Comparison of ENCODE assay signal across 14 cellular contexts in genomic region chr15:96054029-96054428, GRCh38.
A peak's percentile ranks its signal among the peaks of the same experiment; 100 is the strongest.
DNase-seq lines count a peak whose midpoint lies in the region; ATAC-seq, FAIRE-seq and TF ChIP-seq lines count a peak whose summit lies in the region.
"Had no signal": no experiment of that assay in that cellular context is flagged by ENCODE, and none has a peak within 500 bp of the region (broad histone marks: within the 10 kb centered on the region; RNA-seq: fewer than 3 reads in every experiment).

No MANE protein-coding gene starts in this region.

- H3K36me3 ChIP-seq in left ventricle myocardium inferior (no peaks in the 10 kb centered on the region), esophagus muscularis mucosa (no peaks in the 10 kb centered on the region), brain microvascular endothelial cell (replicated peaks) (no peaks in the 10 kb centered on the region)
- H3K36me3 ChIP-seq: Peyer's patch had no signal

- peak overlapping the region; percentile 58 for H3K27ac Mint-ChIP-seq in neural crest cell (ENCODE audit: unreplicated experiment)
- H3K27ac Mint-ChIP-seq in activated T-helper 17 cell treated with anti-CD3 and anti-CD28 coated beads, Interleukin-2, amount 50 U/mL, for 72 hours = no peak overlapping the region
- H3K27ac Mint-ChIP-seq: activated T-cell treated with anti-CD3 and anti-CD28 coated beads, Interleukin-2, amount 50 U/mL, for 24 hours; immature natural killer cell had no signal

- TF ChIP-seq EP300 in esophagus muscularis mucosa (IDR thresholded peaks at IDR 0.05) = no peak

- no peaks in the 10 kb centered on the region for H3K9me3 ChIP-seq in left ventricle myocardium inferior (replicated peaks)
- no peaks in the 10 kb centered on the region for H3K9me3 ChIP-seq in esophagus muscularis mucosa
- H3K9me3 ChIP-seq: Peyer's patch had no signal

- TF ChIP-seq CTCF in left ventricle myocardium inferior (IDR thresholded peaks at IDR 0.05; ENCODE audit: borderline replicate concordance) (no peak), esophagus muscularis mucosa (IDR thresholded peaks at IDR 0.05) (no peak), neural crest cell (conservative IDR thresholded peaks at IDR 0.05) (no peak), brain microvascular endothelial cell (IDR thresholded peaks at IDR 0.05; ENCODE audit: low read depth, low read length, missing control alignments) (no peak)

- 71% methylated on average over 7 of the region's 7 CpGs for WGBS in esophagus muscularis mucosa

- DNase-seq in left ventricle myocardium inferior (no peak), Right ventricle myocardium superior (no peak), esophagus muscularis mucosa (ENCODE audit: extremely low spot score) (peak; percentile 66), neural crest cell (ENCODE audit: low read depth, low spot score) (no peak), GM12891 (ENCODE audit: insufficient read length, low spot score) (no peak), brain microvascular endothelial cell (no peak)
- no peak for DNase-seq in activated CD4-positive, alpha-beta T cell treated with anti-CD3 and anti-CD28 coated beads, Interleukin-2, amount 50 U/mL, for 48 hours
- DNase-seq: activated CD4-positive, alpha-beta T cell treated with anti-CD3 and anti-CD28 coated beads for 1 hour; activated T-cell treated with anti-CD3 and anti-CD28 coated beads, Interleukin-2, amount 50 U/mL, for 24 hours; immature natural killer cell; Peyer's patch; T-helper 1 cell had no signal

- peaks cover 32% of the 10 kb centered on the region for H3K4me1 ChIP-seq in left ventricle myocardium inferior
- H3K4me1 ChIP-seq in esophagus muscularis mucosa = peaks cover 17 to 24% (median 19%) of the 10 kb centered on the region in 4 donors

- H3K27ac ChIP-seq in left ventricle myocardium inferior (replicated peaks) (peak overlapping the region; percentile 79), esophagus muscularis mucosa (replicated peaks in 1 of 4) (peak overlapping the region; percentile 50 to 71 (median 64)), brain microvascular endothelial cell (no peak overlapping the region)
- H3K27ac ChIP-seq: Peyer's patch had no signal

- H3K4me3 ChIP-seq in left ventricle myocardium inferior (peak overlapping the region; percentile 49), esophagus muscularis mucosa (peak overlapping the region; percentile 41 to 55 (median 46)), brain microvascular endothelial cell (ENCODE audit: low read depth, low read length) (no peak overlapping the region)

- in situ Hi-C loops in brain microvascular endothelial cell (cut with HindIII; ENCODE audit: low pct_ligation_motif_present, low sequenced_read_pairs) = no loop called here

- FAIRE-seq in GM12891 (lab: Jason Lieb, UNC) = no peak
- FAIRE-seq: D721Med had no signal

- H3K27me3 ChIP-seq in left ventricle myocardium inferior (ENCODE audit: low read depth) (peaks cover 3% of the 10 kb centered on the region), esophagus muscularis mucosa (no peaks in the 10 kb centered on the region), brain microvascular endothelial cell (replicated peaks) (no peaks in the 10 kb centered on the region)
- H3K27me3 ChIP-seq: Peyer's patch had no signal

- no peaks in the 10 kb centered on the region for H3K36me3 Mint-ChIP-seq in neural crest cell (ENCODE audit: low read depth)
- H3K36me3 Mint-ChIP-seq in activated T-helper 17 cell treated with anti-CD3 and anti-CD28 coated beads, Interleukin-2, amount 50 U/mL, for 72 hours (ENCODE audit: low read depth) = no peaks in the 10 kb centered on the region

- ATAC-seq in Right ventricle myocardium superior (ENCODE audit: poor library complexity) = no peak
- no peak for ATAC-seq in activated T-helper 17 cell treated with anti-CD3 and anti-CD28 coated beads, Interleukin-2, amount 50 U/mL, for 72 hours (replicated peaks)

- H3K27me3 Mint-ChIP-seq in neural crest cell (ENCODE audit: low read depth) = no peaks in the 10 kb centered on the region
- peaks cover 13% of the 10 kb centered on the region for H3K27me3 Mint-ChIP-seq in activated T-helper 17 cell treated with anti-CD3 and anti-CD28 coated beads, Interleukin-2, amount 50 U/mL, for 72 hours

- intact Hi-C loops in left ventricle myocardium inferior (cut with micrococcal nuclease) (no loop called here), Right ventricle myocardium superior (cut with DNase I) (no loop called here), esophagus muscularis mucosa (cut with DNase I) (no loop called here)

- peaks cover 8% of the 10 kb centered on the region for H3K9me3 Mint-ChIP-seq in neural crest cell
- H3K9me3 Mint-ChIP-seq in activated T-helper 17 cell treated with anti-CD3 and anti-CD28 coated beads, Interleukin-2, amount 50 U/mL, for 72 hours = peaks cover 1% of the 10 kb centered on the region
- H3K9me3 Mint-ChIP-seq: activated T-cell treated with anti-CD3 and anti-CD28 coated beads, Interleukin-2, amount 50 U/mL, for 24 hours had no signal

- peak overlapping the region; percentile 75 for H3K4me3 Mint-ChIP-seq in neural crest cell
- no peak overlapping the region for H3K4me3 Mint-ChIP-seq in activated T-helper 17 cell treated with anti-CD3 and anti-CD28 coated beads, Interleukin-2, amount 50 U/mL, for 72 hours

- peaks cover 43% of the 10 kb centered on the region for H3K4me1 Mint-ChIP-seq in neural crest cell
- H3K4me1 Mint-ChIP-seq in activated T-helper 17 cell treated with anti-CD3 and anti-CD28 coated beads, Interleukin-2, amount 50 U/mL, for 72 hours = no peaks in the 10 kb centered on the region

- TF ChIP-seq POLR2A in esophagus muscularis mucosa (IDR thresholded peaks at IDR 0.05; ENCODE audit: low read depth) = no peak
- TF ChIP-seq POLR2A in GM12891 (IDR thresholded peaks at IDR 0.05; ENCODE audit: low read depth, low read length) = no peak

TF ChIP-seq in GM12891, 5 proteins besides CTCF, POLR2A, EP300 and RAD21:
- TF ChIP-seq PAX5 (IDR thresholded peaks at IDR 0.05; ENCODE audit: insufficient read depth, low read length, severe bottlenecking) = no peak
- TF ChIP-seq TAF1 (IDR thresholded peaks at IDR 0.05; ENCODE audit: low read depth, low read length) = no peak
- no peak for TF ChIP-seq POU2F2 (IDR thresholded peaks at IDR 0.05; ENCODE audit: low read depth, low read length)
- TF ChIP-seq POLR2AphosphoS5 (IDR thresholded peaks at IDR 0.05; ENCODE audit: low read depth, low read length) = no peak
